ENCODE assay signal across 1 cellular context in genomic region chr10:71968553-71969474, GRCh38.
A peak's percentile ranks its signal among the peaks of the same experiment; 100 is the strongest.
TF ChIP-seq lines count a peak whose summit lies in the region.

No MANE protein-coding gene starts in this region.

TF ChIP-seq in A549, 52 proteins besides CTCF, POLR2A, EP300 and RAD21 (continued from another document):
- TF ChIP-seq ZC3H11A (IDR thresholded peaks at IDR 0.05) (no peak), CHD4 (IDR thresholded peaks at IDR 0.05; ENCODE audit: borderline replicate concordance) (no peak), FOSL2 (IDR thresholded peaks at IDR 0.05) (no peak), FOSL2 (CRISPR knock-in tag; IDR thresholded peaks at IDR 0.05) (peak; percentile 69), BHLHE40 (IDR thresholded peaks at IDR 0.05; ENCODE audit: low read depth, low read length) (no peak), CEBPB (IDR thresholded peaks at IDR 0.05) (peak in 1 of 2 experiments; percentile 18; a peak in 1 of 4 replicates), NR3C1 (IDR thresholded peaks at IDR 0.05) (no peak), SREBF2 (IDR thresholded peaks at IDR 0.05) (no peak), ZNF302 (CRISPR knock-in tag; IDR thresholded peaks at IDR 0.05) (no peak), HOXB13 (CRISPR knock-in tag; IDR thresholded peaks at IDR 0.05; ENCODE audit: low read depth) (no peak)
- TF ChIP-seq, protein P1, sequence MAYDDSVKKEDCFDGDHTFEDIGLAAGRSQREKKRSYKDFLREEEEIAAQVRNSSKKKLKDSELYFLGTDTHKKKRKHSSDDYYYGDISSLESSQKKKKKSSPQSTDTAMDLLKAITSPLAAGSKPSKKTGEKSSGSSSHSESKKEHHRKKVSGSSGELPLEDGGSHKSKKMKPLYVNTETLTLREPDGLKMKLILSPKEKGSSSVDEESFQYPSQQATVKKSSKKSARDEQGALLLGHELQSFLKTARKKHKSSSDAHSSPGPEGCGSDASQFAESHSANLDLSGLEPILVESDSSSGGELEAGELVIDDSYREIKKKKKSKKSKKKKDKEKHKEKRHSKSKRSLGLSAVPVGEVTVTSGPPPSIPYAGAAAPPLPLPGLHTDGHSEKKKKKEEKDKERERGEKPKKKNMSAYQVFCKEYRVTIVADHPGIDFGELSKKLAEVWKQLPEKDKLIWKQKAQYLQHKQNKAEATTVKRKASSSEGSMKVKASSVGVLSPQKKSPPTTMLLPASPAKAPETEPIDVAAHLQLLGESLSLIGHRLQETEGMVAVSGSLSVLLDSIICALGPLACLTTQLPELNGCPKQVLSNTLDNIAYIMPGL (CRISPR knock-in tag; IDR thresholded peaks at IDR 0.05; ENCODE audit: borderline replicate concordance): no peak
